In the genomic region with DNA sequence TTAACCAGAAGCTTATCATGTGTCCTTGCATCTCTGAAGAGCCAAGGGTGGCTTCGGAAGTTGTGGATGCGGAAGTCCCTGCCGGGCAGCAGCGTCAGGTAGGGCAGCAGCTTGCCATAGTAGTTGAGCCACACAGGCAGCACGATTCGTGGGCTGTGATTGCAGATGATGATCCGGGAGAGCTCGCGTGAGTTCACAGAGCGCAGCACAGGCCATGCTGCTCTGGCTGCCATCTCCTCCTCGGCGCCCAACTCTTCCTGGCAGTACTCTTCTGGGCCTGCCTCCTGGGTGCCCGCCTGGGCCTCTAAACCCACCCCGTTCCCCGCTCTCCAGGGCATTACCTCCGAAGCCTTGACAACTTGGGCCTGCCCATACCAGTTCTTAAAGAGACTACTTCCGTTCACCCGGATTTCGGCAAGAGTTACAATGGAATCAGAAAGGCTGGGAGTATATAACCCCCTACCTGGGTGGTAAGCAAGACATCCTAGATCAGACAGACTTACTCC, we compare ENCODE assay signal across 19 cellular contexts. TPM values are rescaled to one million over a fixed set of nuclear protein-coding genes. Genes with fewer than 3 reads are reported as not detected.
DNase-seq lines count a peak whose midpoint lies in the region; ATAC-seq, FAIRE-seq and TF ChIP-seq lines count a peak whose summit lies in the region.
"Had no signal": no experiment of that assay in that cellular context is flagged by ENCODE, and none has a peak within 500 bp of the region (broad histone marks: within the 10 kb centered on the region; RNA-seq: fewer than 3 reads in every experiment).

A gene (minus strand): TSS at position 456 of the 506 bp plus-strand sequence. CDS start 118 bp downstream, at position 338.

- no peak within 1 kb of the TSS for H2AK5ac ChIP-seq in mesenchymal stem cell (ENCODE audit: low read length, severe bottlenecking)

- TF ChIP-seq CTCF in GM23338 (conservative IDR thresholded peaks at IDR 0.05; ENCODE audit: low read depth in 2 of 2) = no peak

- peaks cover 12% of the 10 kb centered on the region for H3K79me1 ChIP-seq in mesenchymal stem cell (replicated peaks; ENCODE audit: low read length, poor library complexity, severe bottlenecking)

- H3K9me2 ChIP-seq in GM23338 (ENCODE audit: insufficient read depth) = no peaks in the 10 kb centered on the region

- no peaks in the 10 kb centered on the region for H3K9me3 ChIP-seq in mesenchymal stem cell (ENCODE audit: control insufficient read depth, low read length)
- H3K9me3 ChIP-seq: A549 had no signal

- peaks cover 13% of the 10 kb centered on the region for H3K4me1 Mint-ChIP-seq in activated CD4-positive, alpha-beta T cell treated with anti-CD3 and anti-CD28 coated beads for 36 hours
- H3K4me1 Mint-ChIP-seq in GM23338 = peaks cover 3% of the 10 kb centered on the region; the same call in 1 of the 3 replicates

- H3K4ac ChIP-seq in mesenchymal stem cell (ENCODE audit: low read depth in 1 of 2, low read length in 2 of 2) = no peak within 1 kb of the TSS

- no peak for FAIRE-seq in HTR-8/SVneo (lab: Jason Lieb, UNC)
- FAIRE-seq: A549 had no signal

- H3K27me3 ChIP-seq in GM23338 (ENCODE audit: insufficient read depth) (no peaks in the 10 kb centered on the region), mesenchymal stem cell (ENCODE audit: control insufficient read depth in 1 of 2, insufficient read depth in 1 of 2, low read length in 2 of 2) (no peaks in the 10 kb centered on the region)

- DNase-seq in activated CD4-positive, alpha-beta T cell treated with anti-CD3 and anti-CD28 coated beads for 36 hours = no peak
- no peak for DNase-seq in activated CD4-positive, alpha-beta T cell treated with anti-CD3 and anti-CD28 coated beads for 48 hours
- DNase-seq in GM23338 (ENCODE audit: low spot score) = no peak
- no peak for DNase-seq in mesenchymal stem cell
- peak; percentile 48 for DNase-seq in sciatic nerve (ENCODE audit: low spot score)
- DNase-seq in HTR-8/SVneo (ENCODE audit: insufficient read length, low spot score) = no peak
- DNase-seq: AML-193; CD4-positive, alpha-beta memory T cell; DMS79 treated with DMSO at 0.1 percent for 48 hours; GF-D8; GOT3; H7; HFFc6 had no signal

- H3K27me3 Mint-ChIP-seq in activated CD4-positive, alpha-beta T cell treated with anti-CD3 and anti-CD28 coated beads for 36 hours = no peaks in the 10 kb centered on the region
- peaks cover 11% of the 10 kb centered on the region for H3K27me3 Mint-ChIP-seq in GM23338 (ENCODE audit: insufficient read depth, low read depth, poor library complexity)
- H3K27me3 Mint-ChIP-seq: CD4-positive, alpha-beta memory T cell had no signal

- H3K79me2 ChIP-seq in GM23338 (replicated peaks; ENCODE audit: insufficient read depth) = no peaks in the 10 kb centered on the region

- H2BK5ac ChIP-seq in mesenchymal stem cell (ENCODE audit: low read depth, low read length, poor library complexity, severe bottlenecking) = no peak within 1 kb of the TSS

- no peak within 1 kb of the TSS for H3K14ac ChIP-seq in mesenchymal stem cell (ENCODE audit: low read length in 2 of 2)

- H3K4me2 ChIP-seq in GM23338 (no peak within 1 kb of the TSS), mesenchymal stem cell (ENCODE audit: low read length, poor library complexity, severe bottlenecking) (no peak within 1 kb of the TSS)
- H3K4me2 ChIP-seq: A549 had no signal

- intact Hi-C loops in activated CD4-positive, alpha-beta T cell treated with anti-CD3 and anti-CD28 coated beads for 36 hours (cut with DNase I, micrococcal nuclease) = no loop called here
- intact Hi-C loops in sciatic nerve (cut with DNase I) = no loop called here

- no peak within 1 kb of the TSS for H2AFZ ChIP-seq in GM23338
- no peak within 1 kb of the TSS for H2AFZ ChIP-seq in mesenchymal stem cell (ENCODE audit: low read depth, low read length)

- WGBS in mesenchymal stem cell = 95% methylated on average over 19 of the region's 19 CpGs

- no peak within 1 kb of the TSS for H3K4me3 Mint-ChIP-seq in activated CD4-positive, alpha-beta T cell treated with anti-CD3 and anti-CD28 coated beads for 36 hours
- H3K4me3 Mint-ChIP-seq in GM23338 = no peak within 1 kb of the TSS
- H3K4me3 Mint-ChIP-seq: CD4-positive, alpha-beta memory T cell; HFFc6 had no signal

- H3K9ac ChIP-seq in mesenchymal stem cell (ENCODE audit: low read length) = no peak within 1 kb of the TSS

- H4K8ac ChIP-seq in mesenchymal stem cell (ENCODE audit: low read length) = no peak within 1 kb of the TSS

- no peak within 1 kb of the TSS for H3K4me3 ChIP-seq in GM23338
- no peak within 1 kb of the TSS for H3K4me3 ChIP-seq in mesenchymal stem cell (ENCODE audit: insufficient read depth in 1 of 2, low read depth in 1 of 2, low read length in 2 of 2)
- H3K4me3 ChIP-seq: A549 had no signal

- peaks cover 11% of the 10 kb centered on the region; the same call in 1 of the 2 replicates for H3F3A ChIP-seq in GM23338 (replicated peaks; ENCODE audit: low read depth)

- H2BK12ac ChIP-seq in mesenchymal stem cell (ENCODE audit: low read length in 2 of 2) = no peak within 1 kb of the TSS

- peak within 1 kb of the TSS; percentile 11 for H3K27ac Mint-ChIP-seq in activated CD4-positive, alpha-beta T cell treated with anti-CD3 and anti-CD28 coated beads for 36 hours
- H3K27ac Mint-ChIP-seq in GM23338 = peak within 1 kb of the TSS; percentile 59; the same call in 1 of the 2 replicates
- H3K27ac Mint-ChIP-seq: HFFc6 had no signal

- H3K27ac ChIP-seq in GM23338 (ENCODE audit: low read depth) (no peak within 1 kb of the TSS), mesenchymal stem cell (ENCODE audit: low read length, poor library complexity, severe bottlenecking) (no peak within 1 kb of the TSS)
- H3K27ac ChIP-seq: 22Rv1, A549, C4-2B had no signal

- H3K36me3 ChIP-seq in GM23338 (ENCODE audit: insufficient read depth) (no peaks in the 10 kb centered on the region), mesenchymal stem cell (ENCODE audit: control insufficient read depth in 1 of 2, insufficient read depth in 2 of 2, low read depth in 1 of 2, low read length in 2 of 2) (peaks cover 4 to 15% of the 10 kb centered on the region in 2 experiments)

- no peak for ATAC-seq in activated CD4-positive, alpha-beta T cell treated with anti-CD3 and anti-CD28 coated beads for 36 hours
- no peak for ATAC-seq in GM23338
- no peak for ATAC-seq in sciatic nerve
- ATAC-seq in HG02885 (IDR thresholded peaks at IDR 0.05; ENCODE audit: poor library complexity, unreplicated experiment) = no peak
- ATAC-seq: HCT116 had no signal

- H2BK15ac ChIP-seq in mesenchymal stem cell (ENCODE audit: low read depth, poor library complexity, severe bottlenecking) = no peak within 1 kb of the TSS

- no peak within 1 kb of the TSS for H3K23ac ChIP-seq in mesenchymal stem cell (ENCODE audit: low read length in 2 of 2)

- H3K9me3 Mint-ChIP-seq in activated CD4-positive, alpha-beta T cell treated with anti-CD3 and anti-CD28 coated beads for 36 hours (ENCODE audit: low read depth) = no peaks in the 10 kb centered on the region
- H3K9me3 Mint-ChIP-seq in GM23338 = no peaks in the 10 kb centered on the region
- H3K9me3 Mint-ChIP-seq: CD4-positive, alpha-beta memory T cell; HFFc6 had no signal

- CTCF ChIA-PET in activated CD4-positive, alpha-beta T cell treated with anti-CD3 and anti-CD28 coated beads for 36 hours (lab: Charles Lee) = interaction anchor here (0.6 kb wide), 1 partner anchor 38 kb away, joined by 3 read pairs; no protein-coding TSS in a partner anchor

- no peaks in the 10 kb centered on the region for H3K4me1 ChIP-seq in GM23338 (ENCODE audit: insufficient read depth)
- peaks cover 7% of the 10 kb centered on the region for H3K4me1 ChIP-seq in mesenchymal stem cell (ENCODE audit: control insufficient read depth, insufficient read depth, low read depth, low read length)

- no peaks in the 10 kb centered on the region; the same call in 1 of the 2 replicates for H4K20me1 ChIP-seq in GM23338 (replicated peaks; ENCODE audit: insufficient read depth)

- peaks cover 9% of the 10 kb centered on the region for H3K36me3 Mint-ChIP-seq in activated CD4-positive, alpha-beta T cell treated with anti-CD3 and anti-CD28 coated beads for 36 hours (ENCODE audit: low read depth)
- H3K36me3 Mint-ChIP-seq in GM23338 (ENCODE audit: low read depth) = peaks cover 3% of the 10 kb centered on the region; the same call in 1 of the 3 replicates

- H3K18ac ChIP-seq in mesenchymal stem cell (ENCODE audit: low read depth in 1 of 2, low read length in 2 of 2) = no peak within 1 kb of the TSS

- H2BK120ac ChIP-seq in mesenchymal stem cell (ENCODE audit: low read depth, low read length) = no peak within 1 kb of the TSS

- POLR2A ChIA-PET in activated CD4-positive, alpha-beta T cell treated with anti-CD3 and anti-CD28 coated beads for 36 hours (lab: Charles Lee) = no interaction called here

- H4K91ac ChIP-seq in mesenchymal stem cell (ENCODE audit: low read length) = peak within 1 kb of the TSS; percentile 60

TF ChIP-seq in GM23338, 12 proteins besides CTCF, POLR2A, EP300 and RAD21:
- TF ChIP-seq EZH2phosphoT487 (IDR thresholded peaks at IDR 0.05; ENCODE audit: unreplicated experiment) (no peak), POLR2AphosphoS5 (IDR thresholded peaks at IDR 0.05; ENCODE audit: low read depth) (no peak), JUNB (IDR thresholded peaks at IDR 0.05; ENCODE audit: unreplicated experiment) (no peak)

RNA-seq across cellular contexts. Expression of the gene that starts here (rescaled TPM):
- total RNA-seq in activated CD4-positive, alpha-beta T cell treated with anti-CD3 and anti-CD28 coated beads for 36 hours = under 1 TPM in 1 of 2 experiments, not detected in 1; 0.28 TPM
- not detected in 2 replicates for total RNA-seq in GM23338 (2014; rRNA removed; shearing (Covaris generic))
- not detected in 2 replicates for polyA plus RNA-seq in GM23338 (2016; fragmentation: Nextera tagmentation; extraction: Ambion mirVana)
- polyA plus RNA-seq in mesenchymal stem cell (2013, experiment 1 of 2) = not detected
- not detected for polyA plus RNA-seq in mesenchymal stem cell (2013, experiment 2 of 2)
- not detected for total RNA-seq in sciatic nerve
- total RNA-seq: H7, HFFc6 had no signal
- polyA plus RNA-seq: A549; BJ; CD4-positive, alpha-beta memory T cell had no signal

Comparison
In these comparisons a context has a peak if more than half of its experiments do, and no peak if none do; other contexts are left out.
1. Peak in DNase-seq in sciatic nerve; RNA of the gene not detected or under 1 TPM.